In the genomic region with DNA sequence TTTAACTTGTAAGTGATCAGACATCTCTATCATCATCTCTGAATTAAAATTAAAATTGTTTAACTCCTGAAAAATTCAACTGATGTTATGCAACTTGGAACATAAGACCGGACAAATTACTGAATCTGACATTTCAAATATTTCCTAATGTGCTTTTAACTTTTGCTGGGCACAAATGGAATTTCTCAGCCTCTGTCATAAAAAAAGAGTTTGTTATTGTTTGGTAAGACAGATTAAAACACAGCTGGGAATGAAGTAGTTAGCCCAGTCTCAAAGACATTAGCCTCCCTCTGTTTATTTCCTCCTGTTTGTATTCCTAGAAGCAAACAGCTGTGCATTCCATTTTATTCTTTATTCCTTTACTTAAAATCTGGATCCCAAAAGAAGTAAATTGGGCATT, we compare ENCODE assay signal across 1 cellular context.
TF ChIP-seq lines count a peak whose summit lies in the region.

No MANE protein-coding gene starts in this region.

TF ChIP-seq in HEK293, 187 proteins besides CTCF, POLR2A, EP300 and RAD21:
- TF ChIP-seq, protein P1, sequence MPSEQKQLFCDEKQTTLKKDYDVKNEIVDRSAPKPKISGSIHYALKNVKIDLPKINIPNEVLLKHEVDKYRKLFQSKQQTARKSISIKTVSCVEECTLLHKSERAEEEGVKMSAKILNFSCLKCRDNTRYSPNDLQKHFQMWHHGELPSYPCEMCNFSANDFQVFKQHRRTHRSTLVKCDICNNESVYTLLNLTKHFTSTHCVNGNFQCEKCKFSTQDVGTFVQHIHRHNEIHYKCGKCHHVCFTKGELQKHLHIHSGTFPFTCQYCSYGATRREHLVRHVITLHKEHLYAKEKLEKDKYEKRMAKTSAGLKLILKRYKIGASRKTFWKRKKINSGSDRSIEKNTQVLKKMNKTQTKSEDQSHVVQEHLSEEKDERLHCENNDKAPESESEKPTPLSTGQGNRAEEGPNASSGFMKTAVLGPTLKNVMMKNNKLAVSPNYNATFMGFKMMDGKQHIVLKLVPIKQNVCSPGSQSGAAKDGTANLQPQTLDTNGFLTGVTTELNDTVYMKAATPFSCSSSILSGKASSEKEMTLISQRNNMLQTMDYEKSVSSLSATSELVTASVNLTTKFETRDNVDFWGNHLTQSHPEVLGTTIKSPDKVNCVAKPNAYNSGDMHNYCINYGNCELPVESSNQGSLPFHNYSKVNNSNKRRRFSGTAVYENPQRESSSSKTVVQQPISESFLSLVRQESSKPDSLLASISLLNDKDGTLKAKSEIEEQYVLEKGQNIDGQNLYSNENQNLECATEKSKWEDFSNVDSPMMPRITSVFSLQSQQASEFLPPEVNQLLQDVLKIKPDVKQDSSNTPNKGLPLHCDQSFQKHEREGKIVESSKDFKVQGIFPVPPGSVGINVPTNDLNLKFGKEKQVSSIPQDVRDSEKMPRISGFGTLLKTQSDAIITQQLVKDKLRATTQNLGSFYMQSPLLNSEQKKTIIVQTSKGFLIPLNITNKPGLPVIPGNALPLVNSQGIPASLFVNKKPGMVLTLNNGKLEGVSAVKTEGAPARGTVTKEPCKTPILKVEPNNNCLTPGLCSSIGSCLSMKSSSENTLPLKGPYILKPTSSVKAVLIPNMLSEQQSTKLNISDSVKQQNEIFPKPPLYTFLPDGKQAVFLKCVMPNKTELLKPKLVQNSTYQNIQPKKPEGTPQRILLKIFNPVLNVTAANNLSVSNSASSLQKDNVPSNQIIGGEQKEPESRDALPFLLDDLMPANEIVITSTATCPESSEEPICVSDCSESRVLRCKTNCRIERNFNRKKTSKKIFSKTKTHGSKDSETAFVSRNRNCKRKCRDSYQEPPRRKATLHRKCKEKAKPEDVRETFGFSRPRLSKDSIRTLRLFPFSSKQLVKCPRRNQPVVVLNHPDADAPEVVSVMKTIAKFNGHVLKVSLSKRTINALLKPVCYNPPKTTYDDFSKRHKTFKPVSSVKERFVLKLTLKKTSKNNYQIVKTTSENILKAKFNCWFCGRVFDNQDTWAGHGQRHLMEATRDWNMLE (tag by site-specific recombination; conservative IDR thresholded peaks at IDR 0.05; ENCODE audit: low read depth) = no peak
- TF ChIP-seq, protein P2, sequence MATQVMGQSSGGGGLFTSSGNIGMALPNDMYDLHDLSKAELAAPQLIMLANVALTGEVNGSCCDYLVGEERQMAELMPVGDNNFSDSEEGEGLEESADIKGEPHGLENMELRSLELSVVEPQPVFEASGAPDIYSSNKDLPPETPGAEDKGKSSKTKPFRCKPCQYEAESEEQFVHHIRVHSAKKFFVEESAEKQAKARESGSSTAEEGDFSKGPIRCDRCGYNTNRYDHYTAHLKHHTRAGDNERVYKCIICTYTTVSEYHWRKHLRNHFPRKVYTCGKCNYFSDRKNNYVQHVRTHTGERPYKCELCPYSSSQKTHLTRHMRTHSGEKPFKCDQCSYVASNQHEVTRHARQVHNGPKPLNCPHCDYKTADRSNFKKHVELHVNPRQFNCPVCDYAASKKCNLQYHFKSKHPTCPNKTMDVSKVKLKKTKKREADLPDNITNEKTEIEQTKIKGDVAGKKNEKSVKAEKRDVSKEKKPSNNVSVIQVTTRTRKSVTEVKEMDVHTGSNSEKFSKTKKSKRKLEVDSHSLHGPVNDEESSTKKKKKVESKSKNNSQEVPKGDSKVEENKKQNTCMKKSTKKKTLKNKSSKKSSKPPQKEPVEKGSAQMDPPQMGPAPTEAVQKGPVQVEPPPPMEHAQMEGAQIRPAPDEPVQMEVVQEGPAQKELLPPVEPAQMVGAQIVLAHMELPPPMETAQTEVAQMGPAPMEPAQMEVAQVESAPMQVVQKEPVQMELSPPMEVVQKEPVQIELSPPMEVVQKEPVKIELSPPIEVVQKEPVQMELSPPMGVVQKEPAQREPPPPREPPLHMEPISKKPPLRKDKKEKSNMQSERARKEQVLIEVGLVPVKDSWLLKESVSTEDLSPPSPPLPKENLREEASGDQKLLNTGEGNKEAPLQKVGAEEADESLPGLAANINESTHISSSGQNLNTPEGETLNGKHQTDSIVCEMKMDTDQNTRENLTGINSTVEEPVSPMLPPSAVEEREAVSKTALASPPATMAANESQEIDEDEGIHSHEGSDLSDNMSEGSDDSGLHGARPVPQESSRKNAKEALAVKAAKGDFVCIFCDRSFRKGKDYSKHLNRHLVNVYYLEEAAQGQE (tag by site-specific recombination; IDR thresholded peaks at IDR 0.05) = no peak
- TF ChIP-seq KLF16 (tag by site-specific recombination; IDR thresholded peaks at IDR 0.05) = no peak
- TF ChIP-seq, protein P3, sequence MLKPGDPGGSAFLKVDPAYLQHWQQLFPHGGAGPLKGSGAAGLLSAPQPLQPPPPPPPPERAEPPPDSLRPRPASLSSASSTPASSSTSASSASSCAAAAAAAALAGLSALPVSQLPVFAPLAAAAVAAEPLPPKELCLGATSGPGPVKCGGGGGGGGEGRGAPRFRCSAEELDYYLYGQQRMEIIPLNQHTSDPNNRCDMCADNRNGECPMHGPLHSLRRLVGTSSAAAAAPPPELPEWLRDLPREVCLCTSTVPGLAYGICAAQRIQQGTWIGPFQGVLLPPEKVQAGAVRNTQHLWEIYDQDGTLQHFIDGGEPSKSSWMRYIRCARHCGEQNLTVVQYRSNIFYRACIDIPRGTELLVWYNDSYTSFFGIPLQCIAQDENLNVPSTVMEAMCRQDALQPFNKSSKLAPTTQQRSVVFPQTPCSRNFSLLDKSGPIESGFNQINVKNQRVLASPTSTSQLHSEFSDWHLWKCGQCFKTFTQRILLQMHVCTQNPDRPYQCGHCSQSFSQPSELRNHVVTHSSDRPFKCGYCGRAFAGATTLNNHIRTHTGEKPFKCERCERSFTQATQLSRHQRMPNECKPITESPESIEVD (tag by site-specific recombination; IDR thresholded peaks at IDR 0.05) = peak; percentile 57
- TF ChIP-seq ZEB2 (tag by site-specific recombination; IDR thresholded peaks at IDR 0.05) = no peak
- TF ChIP-seq IKZF3 (tag by site-specific recombination; IDR thresholded peaks at IDR 0.05) = peak; percentile 30; the same call in 1 of the 2 replicates
- TF ChIP-seq ZNF248 (tag by site-specific recombination; IDR thresholded peaks at IDR 0.05) = no peak
- peak; percentile 13; the same call in 1 of the 2 replicates for TF ChIP-seq KLF10 (tag by site-specific recombination; IDR thresholded peaks at IDR 0.05)
- TF ChIP-seq ZBTB1 (tag by site-specific recombination; IDR thresholded peaks at IDR 0.05) = no peak
- TF ChIP-seq ZNF830 (tag by site-specific recombination; IDR thresholded peaks at IDR 0.05; ENCODE audit: low read depth) = no peak
- no peak for TF ChIP-seq ZFP69B (tag by site-specific recombination; IDR thresholded peaks at IDR 0.05)
- TF ChIP-seq ZNF548 (tag by site-specific recombination; IDR thresholded peaks at IDR 0.05) = no peak
